ENCODE assay signal across 19 cellular contexts in genomic region chr21:37683396-37684114, GRCh38.
"Had no signal": no experiment of that assay in that cellular context is flagged by ENCODE, and none has a peak within 500 bp of the region (broad histone marks: within the 10 kb centered on the region; RNA-seq: fewer than 3 reads in every experiment).

No MANE protein-coding gene starts in this region.

- H3K27me3 ChIP-seq: adrenal gland, esophagus muscularis mucosa, tibial artery had no signal

- H3K36me3 Mint-ChIP-seq: activated CD4-positive, alpha-beta memory T cell treated with anti-CD3 and anti-CD28 coated beads for 36 hours; activated CD8-positive, alpha-beta memory T cell treated with anti-CD3 and anti-CD28 coated beads, Interleukin-2, amount 10 ng/mL, durations not matched to agents 7 days and 5 days; naive B cell; stimulated activated naive B cell treated with anti-CD40 and anti-IgM and Interleukin-4, amounts not matched to agents 10 μg/mL and 1 μg/mL and 100 μg/mL, for 72 hours had no signal

- H3K27ac Mint-ChIP-seq: activated CD4-positive, alpha-beta memory T cell treated with anti-CD3 and anti-CD28 coated beads for 36 hours; activated CD4-positive, alpha-beta T cell treated with anti-CD3 and anti-CD28 coated beads for 36 hours; activated CD8-positive, alpha-beta memory T cell treated with anti-CD3 and anti-CD28 coated beads, Interleukin-2, amount 10 ng/mL, durations not matched to agents 7 days and 5 days; naive B cell; stimulated activated naive B cell treated with anti-CD40 and anti-IgM and Interleukin-4, amounts not matched to agents 10 μg/mL and 1 μg/mL and 100 μg/mL, for 72 hours; T-helper 1 cell treated with Interleukin-12 subunit alpha and Interleukin-12 subunit beta and Interleukin-4 antibody, amounts not matched to agents 30 μg/mL and 1 μg/mL, for 36 hours had no signal

- H3K27ac ChIP-seq: adrenal gland, esophagus muscularis mucosa, neutrophil, tibial artery, WERI-Rb-1 had no signal

- H3K4me1 Mint-ChIP-seq: activated CD4-positive, alpha-beta T cell treated with anti-CD3 and anti-CD28 coated beads for 36 hours; activated CD8-positive, alpha-beta memory T cell treated with anti-CD3 and anti-CD28 coated beads, Interleukin-2, amount 10 ng/mL, durations not matched to agents 7 days and 5 days had no signal

- ATAC-seq: activated CD4-positive, alpha-beta T cell treated with anti-CD3 and anti-CD28 coated beads for 36 hours; activated CD8-positive, alpha-beta memory T cell treated with anti-CD3 and anti-CD28 coated beads, Interleukin-2, amount 10 ng/mL, durations not matched to agents 7 days and 5 days; left colon; stimulated activated naive B cell treated with anti-CD40 and anti-IgM and Interleukin-4, amounts not matched to agents 10 μg/mL and 1 μg/mL and 100 μg/mL, for 72 hours had no signal

- H3K9me3 ChIP-seq: adrenal gland, neutrophil, tibial artery had no signal

- H3K9me3 Mint-ChIP-seq: activated CD4-positive, alpha-beta memory T cell treated with anti-CD3 and anti-CD28 coated beads for 36 hours; T-helper 1 cell treated with Interleukin-12 subunit alpha and Interleukin-12 subunit beta and Interleukin-4 antibody, amounts not matched to agents 30 μg/mL and 1 μg/mL, for 36 hours had no signal

- DNase-seq: activated CD4-positive, alpha-beta memory T cell treated with anti-CD3 and anti-CD28 coated beads for 36 hours; activated CD4-positive, alpha-beta T cell treated with anti-CD3 and anti-CD28 coated beads for 36 hours; activated CD8-positive, alpha-beta memory T cell treated with anti-CD3 and anti-CD28 coated beads, Interleukin-2, amount 10 ng/mL, durations not matched to agents 7 days and 5 days; activated naive CD4-positive, alpha-beta T cell treated with anti-CD3 and anti-CD28 coated beads, Interleukin-2, amount 50 U/mL, for 16 hours; activated T-cell treated with anti-CD3 and anti-CD28 coated beads, Interleukin-2, amount 50 U/mL, for 1 hour; adrenal gland; left colon; naive B cell; posterior cingulate gyrus; retina; stimulated activated CD4-positive, alpha-beta T cell treated with anti-CD3 and anti-CD28 coated beads, Interleukin-15, amount 100 ng/mL, for 24 hours; stimulated activated CD4-positive, alpha-beta T cell treated with anti-CD3 and anti-CD28 coated beads, Interleukin-4, amount 100 ng/mL, for 1 hour; stimulated activated naive B cell treated with anti-CD40 and anti-IgM and Interleukin-4, amounts not matched to agents 10 μg/mL and 1 μg/mL and 100 μg/mL, for 72 hours; tibial artery; WERI-Rb-1 had no signal

- H3K4me3 Mint-ChIP-seq: activated CD4-positive, alpha-beta memory T cell treated with anti-CD3 and anti-CD28 coated beads for 36 hours; activated CD4-positive, alpha-beta T cell treated with anti-CD3 and anti-CD28 coated beads for 36 hours; activated CD8-positive, alpha-beta memory T cell treated with anti-CD3 and anti-CD28 coated beads, Interleukin-2, amount 10 ng/mL, durations not matched to agents 7 days and 5 days; naive B cell; stimulated activated naive B cell treated with anti-CD40 and anti-IgM and Interleukin-4, amounts not matched to agents 10 μg/mL and 1 μg/mL and 100 μg/mL, for 72 hours; T-helper 1 cell treated with Interleukin-12 subunit alpha and Interleukin-12 subunit beta and Interleukin-4 antibody, amounts not matched to agents 30 μg/mL and 1 μg/mL, for 36 hours had no signal

- H3K4me3 ChIP-seq: adrenal gland, esophagus muscularis mucosa, lung, tibial artery had no signal

- H3K36me3 ChIP-seq: adrenal gland, esophagus muscularis mucosa, neutrophil, tibial artery, WERI-Rb-1 had no signal

- H3K4me1 ChIP-seq: adrenal gland had no signal
